20 cellular contexts compared by ENCODE assay signal in the genomic region with DNA sequence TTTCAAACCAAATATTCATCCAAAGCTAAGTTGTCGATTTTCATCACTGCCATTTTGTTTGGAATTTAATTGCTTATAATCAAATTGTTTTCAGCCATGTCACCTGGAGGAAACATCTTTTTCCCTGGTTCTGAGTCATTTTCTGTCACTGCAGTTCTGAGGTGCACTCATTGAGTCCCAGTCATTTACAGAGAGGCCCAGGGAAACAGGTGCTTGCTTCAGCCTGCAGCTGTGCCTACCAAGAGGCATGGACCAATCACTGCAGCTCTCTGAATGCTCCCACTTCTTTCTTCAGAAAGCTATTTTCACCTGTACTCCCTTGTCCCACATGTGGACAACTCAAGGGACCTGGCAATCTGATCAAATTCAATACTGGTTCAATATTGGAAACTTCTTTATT.
DNase-seq lines count a peak whose midpoint lies in the region; ATAC-seq and TF ChIP-seq lines count a peak whose summit lies in the region.
"Had no signal": no experiment of that assay in that cellular context is flagged by ENCODE, and none has a peak within 500 bp of the region (broad histone marks: within the 10 kb centered on the region; RNA-seq: fewer than 3 reads in every experiment).

No MANE protein-coding gene starts in this region.

- H3K27me3 Mint-ChIP-seq in activated T-cell treated with anti-CD3 and anti-CD28 coated beads, Interleukin-2, amount 50 U/mL, for 72 hours (ENCODE audit: low read depth) = peaks cover 4% of the 10 kb centered on the region
- peaks cover 15 to 18% of the 10 kb centered on the region in 2 donors for H3K27me3 Mint-ChIP-seq in natural killer cell (ENCODE audit: low read depth in 2 of 2)

- H3K36me3 Mint-ChIP-seq in activated T-cell treated with anti-CD3 and anti-CD28 coated beads, Interleukin-2, amount 50 U/mL, for 72 hours (ENCODE audit: insufficient read depth in 2 of 2) = no peaks in the 10 kb centered on the region
- H3K36me3 Mint-ChIP-seq in natural killer cell = no peaks in the 10 kb centered on the region
- H3K36me3 Mint-ChIP-seq: CD14-positive monocyte; CD4-positive, alpha-beta memory T cell had no signal

- H3K4me1 Mint-ChIP-seq in activated T-cell treated with anti-CD3 and anti-CD28 coated beads, Interleukin-2, amount 50 U/mL, for 72 hours (ENCODE audit: low read depth) = no peaks in the 10 kb centered on the region
- H3K4me1 Mint-ChIP-seq in natural killer cell = no peaks in the 10 kb centered on the region
- H3K4me1 Mint-ChIP-seq: CD14-positive monocyte, IgD-negative memory B cell had no signal

- no peak for TF ChIP-seq CTCF in natural killer cell (IDR thresholded peaks at IDR 0.05)

- intact Hi-C loops in natural killer cell (cut with micrococcal nuclease) = no loop called here

- DNase-seq in NCI-H2171 treated with DMSO at 0.1 percent for 48 hours (lab: John Stamatoyannopoulos, UW) (peak; percentile 7), NCI-H2171 (lab: John Stamatoyannopoulos, UW) (no peak), myocyte (ENCODE audit: low read depth) (peak; percentile 49), KBM-7 (no peak), natural killer cell (no peak)
- no peak for DNase-seq in activated T-cell treated with anti-CD3 and anti-CD28 coated beads, Interleukin-2, amount 50 U/mL, for 72 hours
- no peak for DNase-seq in activated T-cell treated with anti-CD3 and anti-CD28 coated beads, Interleukin-2, amount 50 U/mL, for 1 hour
- DNase-seq: 8988T; CD4-positive, alpha-beta memory T cell; DMS153; DND-41; EL; GOT3; H7; HFFc6 had no signal

- no peak overlapping the region for H3K4me3 Mint-ChIP-seq in activated T-cell treated with anti-CD3 and anti-CD28 coated beads, Interleukin-2, amount 50 U/mL, for 72 hours
- H3K4me3 Mint-ChIP-seq in natural killer cell = no peak overlapping the region
- H3K4me3 Mint-ChIP-seq: CD14-positive monocyte; CD4-positive, alpha-beta memory T cell; HFFc6 had no signal

- ATAC-seq in activated T-cell treated with anti-CD3 and anti-CD28 coated beads, Interleukin-2, amount 50 U/mL, for 72 hours (replicated peaks in 1 of 2) = peak; percentile 57 to 64
- peak; percentile 54 for ATAC-seq in GM18868 (IDR thresholded peaks at IDR 0.05; ENCODE audit: unreplicated experiment)
- ATAC-seq in natural killer cell = no peak
- ATAC-seq: HCT116, HepG2 had no signal

- in situ Hi-C loops in KBM-7 (cut with MboI; ENCODE audit: low pct_unique_long_range_greater_than_20kb, low sequenced_read_pairs) = no loop called here

- peaks cover 0 to 1% of the 10 kb centered on the region in 2 donors for H3K9me3 Mint-ChIP-seq in activated T-cell treated with anti-CD3 and anti-CD28 coated beads, Interleukin-2, amount 50 U/mL, for 72 hours
- no peaks in the 10 kb centered on the region for H3K9me3 Mint-ChIP-seq in natural killer cell
- H3K9me3 Mint-ChIP-seq: CD4-positive, alpha-beta memory T cell; HFFc6 had no signal

- no peak overlapping the region for H3K27ac Mint-ChIP-seq in activated T-cell treated with anti-CD3 and anti-CD28 coated beads, Interleukin-2, amount 50 U/mL, for 72 hours
- H3K27ac Mint-ChIP-seq in natural killer cell = no peak overlapping the region
- H3K27ac Mint-ChIP-seq: CD14-positive monocyte; CD4-positive, alpha-beta memory T cell; HFFc6; IgD-negative memory B cell had no signal

Comparison
In these comparisons a context has a peak if more than half of its experiments do, and no peak if none do; other contexts are left out.
1. DNase-seq: peak in NCI-H2171 treated with DMSO at 0.1 percent for 48 hours (single experiment) and myocyte (single experiment); none in NCI-H2171 (single experiment), activated T-cell treated with anti-CD3 and anti-CD28 coated beads, Interleukin-2, amount 50 U/mL, for 72 hours (0 of 2), activated T-cell treated with anti-CD3 and anti-CD28 coated beads, Interleukin-2, amount 50 U/mL, for 1 hour (single experiment), KBM-7 (single experiment) and natural killer cell (single experiment).
2. ATAC-seq: peak in activated T-cell treated with anti-CD3 and anti-CD28 coated beads, Interleukin-2, amount 50 U/mL, for 72 hours (2 of 2) and GM18868 (single experiment); none in natural killer cell (0 of 3).